ENCODE assay signal across 19 cellular contexts in the genomic region with DNA sequence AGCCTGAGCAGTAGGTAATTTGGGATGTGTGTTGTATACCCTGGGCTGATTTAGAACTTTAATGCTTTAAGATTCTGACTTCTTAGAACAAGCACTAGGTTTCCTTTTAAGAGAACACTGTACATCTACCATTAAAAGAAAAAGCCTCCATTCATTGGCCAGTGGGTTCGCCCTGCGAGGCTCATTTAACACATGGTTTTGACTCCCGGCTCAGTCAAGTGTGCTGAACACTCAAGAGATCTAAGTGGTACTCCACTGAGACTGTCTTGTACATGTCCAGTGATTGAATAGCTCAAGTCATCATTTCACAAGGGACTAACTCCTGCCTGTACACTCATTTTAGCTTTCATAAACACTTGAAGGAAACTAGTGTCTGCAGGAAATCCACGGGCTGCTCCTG.
"Had no signal": no experiment of that assay in that cellular context is flagged by ENCODE, and none has a peak within 500 bp of the region (broad histone marks: within the 10 kb centered on the region; RNA-seq: fewer than 3 reads in every experiment).

No MANE protein-coding gene starts in this region.

- H3K27me3 ChIP-seq: colonic mucosa, foreskin keratinocyte, sigmoid colon, stomach had no signal

- H3K4me3 ChIP-seq: colonic mucosa, left ventricle myocardium inferior, lower lobe of right lung, psoas muscle, sigmoid colon, skin epidermis, stomach, thoracic aorta had no signal

- H3K9me3 Mint-ChIP-seq: immature natural killer cell; natural killer cell treated with Interleukin-12 subunit alpha and Interleukin-12 subunit beta and Interleukin-15 and Interleukin-18, amount 100 ng/mL, for 72 hours had no signal

- H3K27ac ChIP-seq: colonic mucosa, foreskin keratinocyte, left ventricle myocardium inferior, lower lobe of right lung, psoas muscle, sigmoid colon, skin epidermis, stomach, thoracic aorta had no signal

- ATAC-seq: foreskin keratinocyte; lower lobe of right lung; natural killer cell treated with Interleukin-12 subunit alpha and Interleukin-12 subunit beta and Interleukin-15 and Interleukin-18, amount 100 ng/mL, for 72 hours; psoas muscle had no signal

- H3K4me3 Mint-ChIP-seq: immature natural killer cell; natural killer cell treated with Interleukin-12 subunit alpha and Interleukin-12 subunit beta and Interleukin-15 and Interleukin-18, amount 100 ng/mL, for 72 hours had no signal

- H3K36me3 ChIP-seq: colonic mucosa, left ventricle myocardium inferior, sigmoid colon, thoracic aorta had no signal

- H3K36me3 Mint-ChIP-seq: immature natural killer cell; natural killer cell treated with Interleukin-12 subunit alpha and Interleukin-12 subunit beta and Interleukin-15 and Interleukin-18, amount 100 ng/mL, for 72 hours had no signal

- DNase-seq: colonic mucosa; dermis blood vessel endothelial cell; foreskin keratinocyte; immature natural killer cell; left ventricle myocardium inferior; lower lobe of right lung; mesenchymal stem cell; midbrain; psoas muscle; retina; sigmoid colon; stimulated activated CD4-positive, alpha-beta T cell treated with anti-CD3 and anti-CD28 coated beads, Interleukin-2, amount 100 ng/mL, for 24 hours; stimulated activated naive CD4-positive, alpha-beta T cell; stomach; substantia nigra; trophoblast cell had no signal

- H3K27me3 Mint-ChIP-seq: natural killer cell treated with Interleukin-12 subunit alpha and Interleukin-12 subunit beta and Interleukin-15 and Interleukin-18, amount 100 ng/mL, for 72 hours had no signal

- H3K9me3 ChIP-seq: colonic mucosa, left ventricle myocardium inferior, lower lobe of right lung, psoas muscle, sigmoid colon, stomach, thoracic aorta had no signal

- H3K27ac Mint-ChIP-seq: immature natural killer cell; natural killer cell treated with Interleukin-12 subunit alpha and Interleukin-12 subunit beta and Interleukin-15 and Interleukin-18, amount 100 ng/mL, for 72 hours had no signal
